ENCODE assay signal across 11 cellular contexts in genomic region chr2:152613235-152613634, GRCh38.
DNase-seq lines count a peak whose midpoint lies in the region; ATAC-seq and TF ChIP-seq lines count a peak whose summit lies in the region.
"Had no signal": no experiment of that assay in that cellular context is flagged by ENCODE, and none has a peak within 500 bp of the region (broad histone marks: within the 10 kb centered on the region; RNA-seq: fewer than 3 reads in every experiment).

No MANE protein-coding gene starts in this region.

- no peak overlapping the region for H3K4me3 Mint-ChIP-seq in CD14-positive monocyte

- no peaks in the 10 kb centered on the region for H3K36me3 Mint-ChIP-seq in CD14-positive monocyte

- DNase-seq in CD14-positive monocyte (ENCODE audit: low spot score) (no peak), MV-4-11 (lab: John Stamatoyannopoulos, UW) (peak; percentile 44), fibroblast of mammary gland (ENCODE audit: low read depth) (peak; percentile 63), SK-N-DZ (ENCODE audit: low spot score) (no peak), cerebellar nuclear complex (lab: John Stamatoyannopoulos, UW) (no peak), medulla oblongata (ENCODE audit: extremely low spot score) (no peak)
- DNase-seq: brain microvascular endothelial cell, glutamatergic neuron had no signal

- peak overlapping the region; percentile 97 to 100 (median 99) for H3K27ac Mint-ChIP-seq in CD14-positive monocyte

- TF ChIP-seq CTCF in CD14-positive monocyte (IDR thresholded peaks at IDR 0.05) (no peak), fibroblast of mammary gland (conservative IDR thresholded peaks at IDR 0.05; ENCODE audit: control insufficient read depth, insufficient read depth, low read depth, low read length) (no peak)

- no peak overlapping the region for H3K4me3 ChIP-seq in fibroblast of mammary gland (ENCODE audit: control insufficient read depth, low read depth, low read length)
- H3K4me3 ChIP-seq: SK-N-MC had no signal

- ATAC-seq in GM21390 (IDR thresholded peaks at IDR 0.05; ENCODE audit: unreplicated experiment) = peak; percentile 32
- ATAC-seq in HG03097 (IDR thresholded peaks at IDR 0.05; ENCODE audit: low FRiP score, unreplicated experiment) = no peak

- H3K4me1 Mint-ChIP-seq in CD14-positive monocyte = peaks cover 50% of the 10 kb centered on the region

- no peaks in the 10 kb centered on the region for H3K27me3 Mint-ChIP-seq in CD14-positive monocyte (ENCODE audit: low read depth in 3 of 3)

- no peaks in the 10 kb centered on the region for H3K9me3 Mint-ChIP-seq in CD14-positive monocyte

- intact Hi-C loops in CD14-positive monocyte (cut with micrococcal nuclease) = loop anchor here (5.0 to 10.0 kb wide), 4 partner anchors 41 to 181 kb away; no protein-coding TSS in a partner anchor

Comparison
In these comparisons a context has a peak if more than half of its experiments do, and no peak if none do; other contexts are left out.
1. DNase-seq: peak in MV-4-11 (single experiment) and fibroblast of mammary gland (single experiment); none in CD14-positive monocyte (single experiment), SK-N-DZ (single experiment), cerebellar nuclear complex (0 of 2) and medulla oblongata (single experiment).